In genomic region chr16:52128407-52128806, GRCh38 we compare ENCODE assay signal across 28 cellular contexts.
"Had no signal": no experiment of that assay in that cellular context is flagged by ENCODE, and none has a peak within 500 bp of the region (broad histone marks: within the 10 kb centered on the region; RNA-seq: fewer than 3 reads in every experiment).

No MANE protein-coding gene starts in this region.

- H3K36me3 ChIP-seq: ascending aorta, cardiac muscle cell, gastroesophageal sphincter, left lung, lower lobe of right lung, neutrophil, prostate gland, stomach, suprapubic skin, tibial artery, upper lobe of right lung had no signal

- ATAC-seq: gastroesophageal sphincter; left lung; lower lobe of right lung; mucosa of descending colon; natural killer cell treated with Interleukin-12 subunit alpha and Interleukin-12 subunit beta and Interleukin-15 and Interleukin-18, amount 100 ng/mL, for 72 hours; right cardiac atrium; stimulated activated naive B cell treated with anti-CD40 and anti-IgM and Interleukin-4, amounts not matched to agents 10 μg/mL and 1 μg/mL and 100 μg/mL, for 72 hours; upper lobe of right lung had no signal

- H3K4me1 ChIP-seq: ascending aorta, gastroesophageal sphincter, left lung, lower lobe of right lung, prostate gland, suprapubic skin, tibial artery, upper lobe of right lung had no signal

- H3K27ac ChIP-seq: ascending aorta, cardiac muscle cell, gastroesophageal sphincter, left lung, lower lobe of right lung, neutrophil, prostate gland, stomach, suprapubic skin, tibial artery, upper lobe of right lung, VCaP had no signal

- H3K9me3 ChIP-seq: ascending aorta, gastroesophageal sphincter, lower lobe of right lung, mucosa of descending colon, neutrophil, prostate gland, stomach, suprapubic skin, tibial artery, upper lobe of right lung had no signal

- H3K4me3 ChIP-seq: ascending aorta, cardiac muscle cell, gastroesophageal sphincter, left lung, lower lobe of right lung, mucosa of descending colon, prostate gland, stomach, suprapubic skin, tibial artery, upper lobe of right lung had no signal

- H3K27me3 ChIP-seq: ascending aorta, cardiac muscle cell, gastroesophageal sphincter, left lung, neutrophil, stomach, suprapubic skin, tibial artery, upper lobe of right lung had no signal

- DNase-seq: activated CD4-positive, alpha-beta memory T cell treated with anti-CD3 and anti-CD28 coated beads for 36 hours; activated CD4-positive, alpha-beta T cell treated with anti-CD3 and anti-CD28 coated beads for 48 hours; activated CD8-positive, alpha-beta memory T cell treated with anti-CD3 and anti-CD28 coated beads, Interleukin-2, amount 50 U/mL, for 48 hours; activated gamma-delta T cell; activated naive CD4-positive, alpha-beta T cell treated with anti-CD3 and anti-CD28 coated beads, Interleukin-2, amount 10 ng/mL, durations not matched to agents 7 days and 5 days; activated naive CD8-positive, alpha-beta T cell treated with anti-CD3 and anti-CD28 coated beads, Interleukin-2, amount 10 ng/mL, durations not matched to agents 7 days and 5 days; activated T-cell treated with anti-CD3 and anti-CD28 coated beads, Interleukin-2, amount 50 U/mL, for 24 hours; cortex of kidney; left lung; lower lobe of right lung; mesendoderm; mucosa of descending colon; right cardiac atrium; stimulated activated CD4-positive, alpha-beta T cell treated with anti-CD3 and anti-CD28 coated beads, Interleukin-15, amount 100 ng/mL, for 24 hours; stimulated activated CD4-positive, alpha-beta T cell treated with anti-CD3 and anti-CD28 coated beads, Interleukin-2, amount 100 ng/mL, for 24 hours; stimulated activated naive B cell treated with anti-CD40 and anti-IgM and Interleukin-4, amounts not matched to agents 10 μg/mL and 1 μg/mL and 100 μg/mL, for 72 hours; stomach; T-helper 1 cell; tibial artery; upper lobe of right lung had no signal
